13 cellular contexts compared by ENCODE assay signal in the genomic region with DNA sequence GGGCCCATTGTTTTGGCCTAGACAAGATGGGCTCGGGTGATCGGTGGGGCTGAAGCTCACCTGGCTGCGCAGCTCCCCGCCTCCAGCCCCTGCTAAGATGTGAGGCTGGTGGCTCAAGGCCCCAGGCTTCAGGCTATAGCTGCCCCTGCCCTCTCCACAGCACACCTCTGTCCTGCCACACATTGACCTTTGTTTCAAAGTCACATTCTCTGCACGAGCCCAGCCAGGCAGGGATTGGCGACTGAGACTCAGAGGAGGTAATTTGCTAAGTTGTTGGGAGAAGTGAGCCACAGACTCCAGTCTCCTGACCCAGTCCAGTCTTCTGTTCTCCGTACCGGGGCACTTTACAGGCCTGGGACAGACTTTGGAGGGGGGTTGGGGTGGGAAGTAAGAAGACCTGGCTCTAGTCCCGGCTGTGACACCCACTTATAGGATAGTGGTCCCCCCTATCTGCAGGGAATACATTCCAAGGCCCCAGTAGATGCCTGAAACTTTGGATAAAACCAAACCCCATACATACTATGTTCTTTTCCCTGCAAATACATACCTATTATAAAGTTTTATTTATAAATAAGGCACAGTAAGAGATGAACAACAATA. TPM values are rescaled to one million over a fixed set of nuclear protein-coding genes. Genes with fewer than 3 reads are reported as not detected.
DNase-seq lines count a peak whose midpoint lies in the region; ATAC-seq, FAIRE-seq and TF ChIP-seq lines count a peak whose summit lies in the region.
"Had no signal": no experiment of that assay in that cellular context is flagged by ENCODE, and none has a peak within 500 bp of the region (broad histone marks: within the 10 kb centered on the region; RNA-seq: fewer than 3 reads in every experiment).

No MANE protein-coding gene starts in this region.

- peak overlapping the region in 1 of 6 donors; percentile 20 for H3K27ac Mint-ChIP-seq in immature natural killer cell
- H3K27ac Mint-ChIP-seq: stimulated activated memory B cell treated with anti-CD40 and anti-IgM and Interleukin-4, amounts not matched to agents 10 μg/mL and 1 μg/mL and 100 μg/mL, for 72 hours had no signal

- H4K20me1 ChIP-seq in hepatocyte (ENCODE audit: insufficient read depth, poor library complexity, severe bottlenecking): no peaks in the 10 kb centered on the region

- H3K9ac ChIP-seq in adipocyte (ENCODE audit: low read length): peak overlapping the region; percentile 91

- no peak for FAIRE-seq in A549 (lab: Jason Lieb, UNC)

- H3K27me3 ChIP-seq in adipocyte (replicated peaks; ENCODE audit: control insufficient read depth, insufficient read depth, low read length) (no peaks in the 10 kb centered on the region), hepatocyte (no peaks in the 10 kb centered on the region), psoas muscle (ENCODE audit: insufficient read depth in 3 of 3, low read length in 2 of 3) (no peaks in the 10 kb centered on the region)

- H3K36me3 ChIP-seq in adipocyte (ENCODE audit: control insufficient read depth, insufficient read depth, low read length, severe bottlenecking) (peaks cover 7% of the 10 kb centered on the region), hepatocyte (replicated peaks; ENCODE audit: insufficient read depth, low read depth) (no peaks in the 10 kb centered on the region), psoas muscle (ENCODE audit: insufficient read depth in 1 of 2, low read depth in 1 of 2) (no peaks in the 10 kb centered on the region)

- ATAC-seq in A549: no peak
- no peak for ATAC-seq in psoas muscle
- ATAC-seq in HG03175 (IDR thresholded peaks at IDR 0.05; ENCODE audit: unreplicated experiment): no peak
- ATAC-seq in GM18867 (IDR thresholded peaks at IDR 0.05; ENCODE audit: unreplicated experiment): no peak
- ATAC-seq: stimulated activated memory B cell treated with anti-CD40 and anti-IgM and Interleukin-4, amounts not matched to agents 10 μg/mL and 1 μg/mL and 100 μg/mL, for 72 hours had no signal

- H3K4me2 ChIP-seq in A549: peak overlapping the region; percentile 80
- H3K4me2 ChIP-seq in hepatocyte: no peak overlapping the region

- H3K4me1 ChIP-seq in A549 (peaks cover 70% of the 10 kb centered on the region), adipocyte (ENCODE audit: control insufficient read depth, insufficient read depth, low read length) (peaks cover 99% of the 10 kb centered on the region), hepatocyte (ENCODE audit: insufficient read depth) (peaks cover 92% of the 10 kb centered on the region), psoas muscle (peaks cover 10% of the 10 kb centered on the region)

- TF ChIP-seq EP300 in A549 (IDR thresholded peaks at IDR 0.05): no peak

- H3K79me2 ChIP-seq in hepatocyte: peaks cover 42% of the 10 kb centered on the region

- no peak overlapping the region for H3K4me3 Mint-ChIP-seq in immature natural killer cell
- H3K4me3 Mint-ChIP-seq: stimulated activated memory B cell treated with anti-CD40 and anti-IgM and Interleukin-4, amounts not matched to agents 10 μg/mL and 1 μg/mL and 100 μg/mL, for 72 hours had no signal

- H3K27me3 Mint-ChIP-seq in immature natural killer cell (ENCODE audit: low read depth in 3 of 3): peaks cover 0 to 3% (median 3%) of the 10 kb centered on the region in 3 donors

- H3K9me3 Mint-ChIP-seq in immature natural killer cell: no peaks in the 10 kb centered on the region
- H3K9me3 Mint-ChIP-seq: stimulated activated memory B cell treated with anti-CD40 and anti-IgM and Interleukin-4, amounts not matched to agents 10 μg/mL and 1 μg/mL and 100 μg/mL, for 72 hours had no signal

- H3K4me1 Mint-ChIP-seq in immature natural killer cell: peaks cover 9 to 27% of the 10 kb centered on the region in 2 donors

- WGBS in A549 (ENCODE audit: missing lambda C conversion rate): 70% methylated on average over 9 of the region's 9 CpGs
- 60% methylated on average over 9 of the region's 9 CpGs for WGBS in hepatocyte (ENCODE audit: low lambda C conversion rate, missing lambda C conversion rate)
- 74 to 82% (median 81%) methylated on average over 9 of the region's 9 CpGs for WGBS in psoas muscle, 3 donors

- peak overlapping the region; percentile 93 to 98 for H3K27ac ChIP-seq in A549
- peak overlapping the region; percentile 93 for H3K27ac ChIP-seq in hepatocyte
- peak overlapping the region; percentile 71 for H3K27ac ChIP-seq in psoas muscle

- H3K36me3 Mint-ChIP-seq in immature natural killer cell: peaks cover 0 to 9% (median 0%) of the 10 kb centered on the region in 3 donors
- H3K36me3 Mint-ChIP-seq: stimulated activated memory B cell treated with anti-CD40 and anti-IgM and Interleukin-4, amounts not matched to agents 10 μg/mL and 1 μg/mL and 100 μg/mL, for 72 hours had no signal

- no peak for TF ChIP-seq RAD21 in A549 (conservative IDR thresholded peaks at IDR 0.05 in 1 of 2, IDR thresholded peaks at IDR 0.05 in 1 of 2)

- POLR2A ChIA-PET in A549 (lab: Yijun Ruan, JAX): interaction anchor here (1.0 kb wide), 1 partner anchor 182 kb away, joined by 4 read pairs; a partner anchor contains a TSS

- no peak for TF ChIP-seq POLR2A in A549 (IDR thresholded peaks at IDR 0.05; ENCODE audit: low read length)

- CTCF ChIA-PET in A549 (lab: Yijun Ruan, JAX): interaction anchor here (1.0 to 4.0 kb wide), 5 partner anchors 12 to 76 kb away, joined by 3 to 22 read pairs (median 6); no protein-coding TSS in a partner anchor

- no peak overlapping the region for H2AFZ ChIP-seq in hepatocyte

- H3K9me2 ChIP-seq in hepatocyte (replicated peaks; ENCODE audit: insufficient read depth): no peaks in the 10 kb centered on the region

- DNase-seq in A549 (ENCODE audit: low read depth in 1 of 2, low spot score in 1 of 2) (no peak), adipocyte (ENCODE audit: low read depth) (no peak), hepatocyte (ENCODE audit: low spot score) (no peak), psoas muscle (no peak), immature natural killer cell (no peak), NCI-H345 (lab: John Stamatoyannopoulos, UW) (no peak)
- DNase-seq: activated CD4-positive, alpha-beta T cell treated with anti-CD3 and anti-CD28 coated beads, Interleukin-2, amount 50 U/mL, for 1 hour; cortex of kidney; NCI-H1436 treated with DMSO at 0.1 percent for 48 hours; NCI-H774 had no signal

- H3K4me3 ChIP-seq in A549 (no peak overlapping the region), adipocyte (ENCODE audit: low read length) (peak overlapping the region; percentile 49), hepatocyte (no peak overlapping the region), psoas muscle (peak overlapping the region; percentile 38)

- TF ChIP-seq CTCF in A549 (IDR thresholded peaks at IDR 0.05) (no peak), hepatocyte (IDR thresholded peaks at IDR 0.05; ENCODE audit: poor library complexity) (no peak), psoas muscle (IDR thresholded peaks at IDR 0.05) (no peak)

- intact Hi-C loops in psoas muscle (cut with DNase I): no loop called here

- H3K9me3 ChIP-seq in A549 (no peaks in the 10 kb centered on the region), adipocyte (ENCODE audit: control insufficient read depth, low read length) (no peaks in the 10 kb centered on the region), hepatocyte (ENCODE audit: low read depth) (no peaks in the 10 kb centered on the region), psoas muscle (no peaks in the 10 kb centered on the region)

TF ChIP-seq in A549, 52 proteins besides CTCF, POLR2A, EP300 and RAD21 (continues in another document):
- TF ChIP-seq KDM5A (IDR thresholded peaks at IDR 0.05): no peak
- no peak for TF ChIP-seq FOSB (CRISPR knock-in tag; IDR thresholded peaks at IDR 0.05)
- TF ChIP-seq CHD2 (IDR thresholded peaks at IDR 0.05; ENCODE audit: low read length, partially characterized antibody): no peak

RNA-seq across cellular contexts. Expression of a gene that starts 13.4 kb away (rescaled TPM):
- polyA plus RNA-seq in A549 (2011; rRNA removed) (0.15 and 0.22 TPM in 2 replicates), A549 (2017; fragmentation: RNase III; extraction: RNeasy Plus Mini Kit Qiagen cat#74134 plus additional on column Dnase treatment) (0.05 to 0.24 TPM (median 0.22 TPM) in 3 replicates), hepatocyte (55.2 and 62.9 TPM in 2 replicates), psoas muscle (10 to 100 TPM; 14.6 to 19.9 (median 19.2) TPM), immature natural killer cell (10 to 100 TPM in 1 of 3 donors, 1 to 10 TPM in 2; 6.4 to 18.9 (median 7.1) TPM)
- 0.05 and 0.09 TPM in 2 replicates for polyA plus RNA-seq in A549 (2012; cell fraction: cytosol; rRNA removed)
- 0.18 and 0.38 TPM in 2 replicates for polyA plus RNA-seq in A549 (2012; cell fraction: nucleus; rRNA removed)
- 0.25 and 0.54 TPM in 2 replicates for polyA minus RNA-seq in A549 (2011; rRNA and poly(A)+ RNA removed)
- total RNA-seq in hepatocyte (36.8 and 55.1 TPM in 2 replicates), psoas muscle (10 to 100 TPM; 34.0 to 56.0 (median 39.1) TPM)

RNA-seq across cellular contexts. Expression of a gene that starts 24.3 kb away (rescaled TPM):
- not detected in 2 replicates for polyA plus RNA-seq in A549 (2011; rRNA removed)
- not detected in 2 replicates for polyA plus RNA-seq in A549 (2012; cell fraction: cytosol; rRNA removed)
- not detected in 2 replicates for polyA plus RNA-seq in A549 (2012; cell fraction: nucleus; rRNA removed)
- not detected in 3 replicates for polyA plus RNA-seq in A549 (2017; fragmentation: RNase III; extraction: RNeasy Plus Mini Kit Qiagen cat#74134 plus additional on column Dnase treatment)
- polyA minus RNA-seq in A549 (2011; rRNA and poly(A)+ RNA removed): not detected in 2 replicates
- 54.6 and 58.2 TPM in 2 replicates for total RNA-seq in hepatocyte
- 43.3 and 46.9 TPM in 2 replicates for polyA plus RNA-seq in hepatocyte
- not detected for total RNA-seq in psoas muscle
- polyA plus RNA-seq in psoas muscle: under 1 TPM in 2 of 3 donors, not detected in 1; 0.06 to 0.08 TPM
- polyA plus RNA-seq in immature natural killer cell: not detected

RNA-seq across cellular contexts. Expression of a gene that starts 47.6 kb away (rescaled TPM):
- not detected in 2 replicates for polyA plus RNA-seq in A549 (2011; rRNA removed)
- polyA plus RNA-seq in A549 (2012; cell fraction: cytosol; rRNA removed): not detected in 2 replicates
- polyA plus RNA-seq in A549 (2012; cell fraction: nucleus; rRNA removed): not detected in 2 replicates
- polyA plus RNA-seq in A549 (2017; fragmentation: RNase III; extraction: RNeasy Plus Mini Kit Qiagen cat#74134 plus additional on column Dnase treatment): not detected in 3 replicates
- 0.04 TPM in 1 of 2 replicates, not detected in the other for polyA minus RNA-seq in A549 (2011; rRNA and poly(A)+ RNA removed)
- total RNA-seq in hepatocyte: 0.88 and 1.1 TPM in 2 replicates
- polyA plus RNA-seq in hepatocyte: 0.39 and 0.99 TPM in 2 replicates
- total RNA-seq in psoas muscle: not detected
- polyA plus RNA-seq in psoas muscle: not detected
- polyA plus RNA-seq in immature natural killer cell: not detected

RNA-seq across cellular contexts. Expression of a gene that starts 55.9 kb away (rescaled TPM):
- polyA plus RNA-seq in A549 (2011; rRNA removed): 0.06 and 0.12 TPM in 2 replicates
- polyA plus RNA-seq in A549 (2012; cell fraction: cytosol; rRNA removed): 0.04 and 0.10 TPM in 2 replicates
- polyA plus RNA-seq in A549 (2012; cell fraction: nucleus; rRNA removed): 0.02 and 0.15 TPM in 2 replicates
- not detected in 3 replicates for polyA plus RNA-seq in A549 (2017; fragmentation: RNase III; extraction: RNeasy Plus Mini Kit Qiagen cat#74134 plus additional on column Dnase treatment)
- not detected in 2 replicates for polyA minus RNA-seq in A549 (2011; rRNA and poly(A)+ RNA removed)
- total RNA-seq in hepatocyte: 4.5 and 4.7 TPM in 2 replicates
- polyA plus RNA-seq in hepatocyte: 3.6 and 5.1 TPM in 2 replicates
- 10 to 100 TPM in 2 of 4 donors, 1 to 10 TPM in 2; 4.2 to 20.0 (median 10.7) TPM for total RNA-seq in psoas muscle
- polyA plus RNA-seq in psoas muscle: 1 to 10 TPM; 1.2 to 1.6 (median 1.3) TPM
- 10 to 100 TPM in 1 of 3 donors, 1 to 10 TPM in 1, under 1 TPM in 1; 0.82 to 10.4 (median 2.5) TPM for polyA plus RNA-seq in immature natural killer cell

Comparison
In these comparisons a context has a peak if more than half of its experiments do, and no peak if none do; other contexts are left out.
1. H3K4me3 ChIP-seq: peak in adipocyte (single experiment) and psoas muscle (single experiment); none in A549 (single experiment) and hepatocyte (single experiment).
2. RNA of a gene that starts 13.4 kb away (polyA plus RNA-seq): 55.2 to 62.9 TPM in hepatocyte, 14.6 to 19.9 TPM in psoas muscle and 6.4 to 18.9 TPM in immature natural killer cell; 0.05 to 0.38 TPM in A549; every median in the first group is over 4 times any median in the second.
3. RNA of a gene that starts 24.3 kb away (polyA plus RNA-seq): 43.3 to 46.9 TPM in hepatocyte; 0.06 to 0.08 TPM in psoas muscle, not detected in A549 and not detected in immature natural killer cell; every median in the first group is over 10 times any median in the second.
4. Peak in every context shown above with its lines, with median percentiles within 50 percentile points of each other: H3K27ac ChIP-seq.